9 cellular contexts compared by ENCODE assay signal in the genomic region with DNA sequence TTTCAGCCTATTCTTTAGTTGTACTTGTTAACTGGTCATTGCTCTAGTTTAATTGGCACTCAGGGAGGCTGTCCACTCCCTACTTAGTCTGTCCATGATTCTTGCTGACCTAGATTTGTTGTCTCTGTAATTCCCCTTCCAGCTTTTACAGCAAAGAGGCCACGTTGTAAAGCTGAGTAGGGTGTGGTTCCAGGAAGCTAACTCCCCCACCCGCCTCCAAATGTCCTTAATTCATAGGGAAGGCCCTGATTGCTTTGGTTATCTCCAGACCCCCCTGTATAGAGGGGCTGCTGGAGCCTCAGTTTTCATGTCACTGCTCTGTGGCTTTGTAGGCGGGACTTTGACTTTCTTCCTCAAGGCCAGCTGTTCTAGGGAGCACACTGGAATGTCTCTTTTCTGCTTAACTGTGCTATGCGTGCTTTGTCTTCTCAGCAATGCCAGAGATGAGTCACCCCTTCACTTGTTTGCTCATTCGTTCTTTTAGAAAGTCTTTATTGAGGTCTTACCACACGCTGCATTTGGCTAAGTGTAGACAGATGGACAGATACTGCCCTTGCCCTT.
DNase-seq lines count a peak whose midpoint lies in the region; ATAC-seq, FAIRE-seq and TF ChIP-seq lines count a peak whose summit lies in the region.
"Had no signal": no experiment of that assay in that cellular context is flagged by ENCODE, and none has a peak within 500 bp of the region (broad histone marks: within the 10 kb centered on the region; RNA-seq: fewer than 3 reads in every experiment).

No MANE protein-coding gene starts in this region.

- no peaks in the 10 kb centered on the region for H3K9me2 ChIP-seq in Karpas-422 (replicated peaks; ENCODE audit: insufficient read depth, low read length)

- intact Hi-C loops in spleen (cut with DNase I; ENCODE audit: low total_unique reads): no loop called here

- no peaks in the 10 kb centered on the region for H3K27me3 ChIP-seq in gastroesophageal sphincter
- H3K27me3 ChIP-seq in spleen (replicated peaks in 1 of 7): no peaks in the 10 kb centered on the region
- H3K27me3 ChIP-seq in Karpas-422 (ENCODE audit: low read length): no peaks in the 10 kb centered on the region

- DNase-seq in RCC 7860 (ENCODE audit: low spot score): peak; percentile 88
- no peak for DNase-seq in spleen
- no peak for DNase-seq in NCI-H128 (lab: John Stamatoyannopoulos, UW; ENCODE audit: unreplicated experiment)
- no peak for DNase-seq in NCI-H345 treated with DMSO at 0.1 percent for 48 hours (lab: John Stamatoyannopoulos, UW; ENCODE audit: unreplicated experiment)
- no peak for DNase-seq in stimulated activated CD4-positive, alpha-beta T cell treated with anti-CD3 and anti-CD28 coated beads, Interleukin-4, amount 100 ng/mL, for 4 hours
- no peak for DNase-seq in Karpas-422

- H3K9me3 ChIP-seq in gastroesophageal sphincter: no peaks in the 10 kb centered on the region
- H3K9me3 ChIP-seq in spleen: no peaks in the 10 kb centered on the region
- H3K9me3 ChIP-seq in Karpas-422 (ENCODE audit: low read length): no peaks in the 10 kb centered on the region

- no peaks in the 10 kb centered on the region for H3K79me2 ChIP-seq in Karpas-422 (ENCODE audit: low read length)

- peak; percentile 85 for ATAC-seq in GM19463 (IDR thresholded peaks at IDR 0.05; ENCODE audit: unreplicated experiment)
- peak; percentile 88 for ATAC-seq in gastroesophageal sphincter

- peak; percentile 92 for FAIRE-seq in RCC 7860 (lab: Jason Lieb, UNC)

- no peak for TF ChIP-seq EP300 in gastroesophageal sphincter (IDR thresholded peaks at IDR 0.05)

- no peak overlapping the region for H3K4me2 ChIP-seq in Karpas-422 (ENCODE audit: low read depth, low read length, poor library complexity, severe bottlenecking)

- H3K4me1 ChIP-seq in gastroesophageal sphincter (peaks cover 0 to 6% (median 0%) of the 10 kb centered on the region in 3 donors), spleen (no peaks in the 10 kb centered on the region), Karpas-422 (ENCODE audit: low read length) (no peaks in the 10 kb centered on the region)

- H2AFZ ChIP-seq in Karpas-422 (ENCODE audit: low read length): no peak overlapping the region

- no peak overlapping the region for H3K9ac ChIP-seq in Karpas-422 (ENCODE audit: low read length)

- TF ChIP-seq CTCF in gastroesophageal sphincter (IDR thresholded peaks at IDR 0.05) (no peak), spleen (IDR thresholded peaks at IDR 0.05 in 8 of 11, conservative IDR thresholded peaks at IDR 0.05 in 3 of 11) (no peak)

- TF ChIP-seq POLR2A in gastroesophageal sphincter (IDR thresholded peaks at IDR 0.05) (no peak), spleen (IDR thresholded peaks at IDR 0.05) (no peak)

- no peak overlapping the region for H3K4me3 ChIP-seq in gastroesophageal sphincter
- no peak overlapping the region for H3K4me3 ChIP-seq in spleen
- no peak overlapping the region for H3K4me3 ChIP-seq in Karpas-422 (ENCODE audit: low read length)
- H3K4me3 ChIP-seq: SK-N-MC had no signal

- H3K27ac ChIP-seq in gastroesophageal sphincter (peak overlapping the region in 3 of 4 donors; percentile 40 to 70 (median 48)), spleen (peak overlapping the region in 7 of 8 donors; percentile 5 to 46 (median 42)), Karpas-422 (ENCODE audit: low read length) (no peak overlapping the region)
- H3K27ac ChIP-seq: SK-N-MC had no signal

- no peaks in the 10 kb centered on the region for H3K36me3 ChIP-seq in gastroesophageal sphincter
- no peaks in the 10 kb centered on the region for H3K36me3 ChIP-seq in spleen
- no peaks in the 10 kb centered on the region for H3K36me3 ChIP-seq in Karpas-422 (ENCODE audit: insufficient read depth, low read length)

- whole genome bisulfite sequencing in gastroesophageal sphincter (ENCODE audit: low coverage in 1 of 2), 2 donors: 37 to 46% methylated on average over 5 of the region's 6 CpGs
- WGBS in spleen, 5 donors: 41 to 68% (median 55%) methylated on average over 6 of the region's 6 CpGs

- no peaks in the 10 kb centered on the region for H4K20me1 ChIP-seq in Karpas-422 (ENCODE audit: insufficient read depth, low read depth, low read length)
